In genomic region chr11:1892558-1892957, GRCh38 we compare ENCODE assay signal across 1 cellular context.
TF ChIP-seq lines count a peak whose summit lies in the region.

No MANE protein-coding gene starts in this region.

TF ChIP-seq in HEK293, 187 proteins besides CTCF, POLR2A, EP300 and RAD21 (continued from another document):
- TF ChIP-seq ZNF112 (tag by site-specific recombination; IDR thresholded peaks at IDR 0.05), result no peak
